Comparison of ENCODE assay signal across 8 cellular contexts in the genomic region with DNA sequence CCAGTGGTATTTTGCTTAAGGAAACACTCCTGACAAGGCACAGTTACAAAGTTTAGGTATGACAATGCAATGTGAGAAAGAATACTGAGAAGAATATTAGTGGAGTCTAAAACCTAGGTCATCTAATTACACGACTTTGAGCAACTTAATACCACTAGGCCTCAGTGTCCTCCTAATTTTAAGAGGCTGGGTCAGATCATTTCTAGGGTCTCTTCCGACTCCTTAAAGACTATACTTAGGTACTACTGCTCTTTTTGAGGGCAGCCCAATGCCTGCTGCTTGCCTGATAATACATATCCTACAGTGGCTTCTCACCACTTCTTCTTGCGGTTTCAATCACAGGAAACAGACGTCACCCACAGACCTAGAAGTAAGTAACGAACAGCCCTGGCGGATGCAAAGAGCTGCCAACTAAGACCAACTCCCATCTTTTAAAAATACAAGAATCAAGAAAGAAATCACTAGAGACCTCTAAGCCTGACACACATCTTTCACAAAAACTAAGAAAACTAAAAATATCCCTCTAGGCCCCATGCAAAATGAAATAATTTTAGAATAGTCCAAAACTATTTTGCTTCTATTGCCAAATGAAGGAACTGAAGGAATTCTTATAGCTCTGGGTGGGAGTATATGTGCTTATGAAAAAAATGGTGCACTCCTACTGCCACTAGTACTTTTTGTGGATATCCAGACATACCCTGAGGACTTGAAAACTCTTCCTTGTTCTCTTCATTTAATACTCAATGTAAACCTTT. TPM values are rescaled to one million over a fixed set of nuclear protein-coding genes. Genes with fewer than 3 reads are reported as not detected.
DNase-seq lines count a peak whose midpoint lies in the region; ATAC-seq and TF ChIP-seq lines count a peak whose summit lies in the region.

No MANE protein-coding gene starts in this region.

- ATAC-seq in GM19035 (IDR thresholded peaks at IDR 0.05; ENCODE audit: unreplicated experiment) (peak; percentile 96), HG03108 (IDR thresholded peaks at IDR 0.05; ENCODE audit: unreplicated experiment) (peak; percentile 88), T-cell (replicated peaks in 1 of 4) (peak; percentile 97 to 98 (median 98)), lung (ENCODE audit: insufficient read depth, low FRiP score) (peak; percentile 71)

- H3K27me3 ChIP-seq in adipocyte (replicated peaks; ENCODE audit: control insufficient read depth, insufficient read depth, low read length) (no peaks in the 10 kb centered on the region), lung (ENCODE audit: control insufficient read depth, insufficient read depth) (no peaks in the 10 kb centered on the region)

- POLR2A ChIA-PET in T-cell (lab: Charles Lee), result interaction anchor here (0.6 to 1.8 kb wide), 6 partner anchors 11 to 504 kb away, joined by 3 to 16 read pairs (median 3); no protein-coding TSS in a partner anchor

- H3K4me3 Mint-ChIP-seq in T-cell (peak overlapping the region; percentile 63 to 73 (median 72)), glutamatergic neuron (ENCODE audit: unreplicated experiment) (no peak overlapping the region)

- no peaks in the 10 kb centered on the region for H3K9me3 ChIP-seq in adipocyte (ENCODE audit: control insufficient read depth, low read length)
- H3K9me3 ChIP-seq in lung (ENCODE audit: control insufficient read depth in 2 of 2, insufficient read depth in 1 of 2, low read length in 1 of 2), result no peaks in the 10 kb centered on the region

- CTCF ChIA-PET in T-cell (lab: Charles Lee), result interaction anchor here in 1 of 2 donors (0.6 to 5.3 kb wide), 11 partner anchors 8 to 489 kb away, joined by 3 to 86 read pairs (median 5); a partner anchor contains a TSS

- H3K36me3 ChIP-seq in adipocyte (ENCODE audit: control insufficient read depth, insufficient read depth, low read length, severe bottlenecking), result no peaks in the 10 kb centered on the region
- H3K36me3 ChIP-seq in lung (ENCODE audit: control insufficient read depth in 2 of 2, insufficient read depth in 2 of 2, low read length in 2 of 2), result no peaks in the 10 kb centered on the region

- peak overlapping the region; percentile 52 for H3K9ac ChIP-seq in adipocyte (ENCODE audit: low read length)

- peak overlapping the region; percentile 1 to 85 for H3K27ac ChIP-seq in lung (ENCODE audit: low read depth in 1 of 2, low read length in 1 of 2)

- H3K4me1 Mint-ChIP-seq in T-cell (peaks cover 93 to 96% (median 94%) of the 10 kb centered on the region in 3 donors), glutamatergic neuron (ENCODE audit: low read depth, unreplicated experiment) (peaks cover 3% of the 10 kb centered on the region)

- H3K4me3 ChIP-seq in adipocyte (ENCODE audit: low read length) (peak overlapping the region; percentile 0), lung (no peak overlapping the region)

- WGBS in lung, 2 donors, result 20 to 35% methylated on average over 6 of the region's 6 CpGs

- H3K4me1 ChIP-seq in adipocyte (ENCODE audit: control insufficient read depth, insufficient read depth, low read length) (peaks cover 24% of the 10 kb centered on the region), lung (ENCODE audit: control insufficient read depth in 2 of 2, insufficient read depth in 2 of 2, low read length in 2 of 2) (peaks cover 9 to 28% of the 10 kb centered on the region in 2 donors)

- H3K27me3 Mint-ChIP-seq in T-cell (no peaks in the 10 kb centered on the region), glutamatergic neuron (ENCODE audit: unreplicated experiment) (no peaks in the 10 kb centered on the region)

- H3K27ac Mint-ChIP-seq in T-cell (peak overlapping the region; percentile 88 to 92), glutamatergic neuron (ENCODE audit: unreplicated experiment) (no peak overlapping the region)

- TF ChIP-seq CTCF in lung (IDR thresholded peaks at IDR 0.05; ENCODE audit: control extremely low read depth, extremely low read depth), result no peak
- no peak for TF ChIP-seq CTCF in glutamatergic neuron (IDR thresholded peaks at IDR 0.05; ENCODE audit: partially characterized antibody, unreplicated experiment)

- H3K36me3 Mint-ChIP-seq in T-cell, result peaks cover 6% of the 10 kb centered on the region
- no peaks in the 10 kb centered on the region for H3K36me3 Mint-ChIP-seq in glutamatergic neuron (ENCODE audit: unreplicated experiment)

- H3K9me3 Mint-ChIP-seq in T-cell, result no peaks in the 10 kb centered on the region
- no peaks in the 10 kb centered on the region for H3K9me3 Mint-ChIP-seq in glutamatergic neuron (ENCODE audit: unreplicated experiment)

- DNase-seq in T-cell (peak; percentile 35 to 85 (median 74)), adipocyte (ENCODE audit: low read depth) (no peak), lung (ENCODE audit: low spot score) (peak; percentile 54), glutamatergic neuron (no peak), SHP77 (lab: John Stamatoyannopoulos, UW) (no peak)
- DNase-seq in stimulated activated naive CD4-positive, alpha-beta T cell (lab: John Stamatoyannopoulos, UW), result peak; percentile 14 to 86 (median 75)

RNA-seq across cellular contexts. Expression of a gene that starts 13.1 kb away (rescaled TPM):
- total RNA-seq in T-cell (100 to 1,000 TPM; 190 to 271 (median 211) TPM), lung (100 to 1,000 TPM in 1 of 2 donors, 10 to 100 TPM in 1; 41.7 to 151 TPM), glutamatergic neuron (ENCODE audit: unreplicated experiment) (51.6 TPM)
- polyA plus RNA-seq in lung, result 10 to 100 TPM; 54.0 to 74.8 TPM

RNA-seq across cellular contexts. Expression of a gene that starts 30.9 kb away (rescaled TPM):
- total RNA-seq in T-cell, result 10 to 100 TPM; 68.5 to 78.5 (median 73.8) TPM
- 10 to 100 TPM; 52.3 to 62.5 TPM for total RNA-seq in lung
- 10 to 100 TPM; 35.1 to 41.2 TPM for polyA plus RNA-seq in lung
- total RNA-seq in glutamatergic neuron (ENCODE audit: unreplicated experiment), result 81.8 TPM

RNA-seq across cellular contexts. Expression of a gene that starts 31.1 kb away (rescaled TPM):
- 10 to 100 TPM; 15.3 to 30.7 (median 26.0) TPM for total RNA-seq in T-cell
- total RNA-seq in lung, result 1 to 10 TPM; 1.2 to 6.5 TPM
- 1 to 10 TPM; 5.9 to 6.9 TPM for polyA plus RNA-seq in lung
- 12.6 TPM for total RNA-seq in glutamatergic neuron (ENCODE audit: unreplicated experiment)

RNA-seq across cellular contexts. Expression of a gene that starts 45.5 kb away (rescaled TPM):
- total RNA-seq in T-cell (100 to 1,000 TPM in 3 of 5 donors, 10 to 100 TPM in 2; 68.5 to 103 (median 101) TPM), lung (10 to 100 TPM; 20.3 to 23.2 TPM), glutamatergic neuron (ENCODE audit: unreplicated experiment) (25.8 TPM)
- 10 to 100 TPM; 12.2 to 15.0 TPM for polyA plus RNA-seq in lung

Comparison
In these comparisons a context has a peak if more than half of its experiments do, and no peak if none do; other contexts are left out.
1. DNase-seq: peak in T-cell (34 of 34), lung (single experiment) and stimulated activated naive CD4-positive, alpha-beta T cell (6 of 6); none in adipocyte (single experiment), glutamatergic neuron (single experiment) and SHP77 (0 of 2).
2. Peak in every context shown above with its lines, with median percentiles within 50 percentile points of each other: ATAC-seq.